ENCODE assay signal across 1 cellular context in the genomic region with DNA sequence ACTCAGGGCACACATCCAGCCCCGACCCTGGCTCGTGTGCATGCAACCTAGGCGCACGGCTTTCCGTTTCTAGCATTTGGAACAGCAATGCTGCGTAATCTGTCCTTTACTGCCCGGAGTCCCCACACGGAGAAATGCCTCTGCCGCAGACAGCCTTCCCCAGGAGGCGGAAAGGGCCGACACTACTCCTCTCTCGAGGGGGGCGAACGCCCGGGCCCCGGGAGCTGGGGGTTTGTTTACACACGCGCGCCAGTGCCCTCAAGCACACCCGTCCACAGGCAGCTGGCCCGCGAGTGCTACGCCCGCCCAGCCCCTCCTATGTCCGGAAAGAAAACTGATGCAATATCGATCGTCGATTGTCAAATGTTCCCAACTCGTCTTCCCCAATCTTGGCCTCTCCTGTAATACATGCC.
TF ChIP-seq lines count a peak whose summit lies in the region.

No MANE protein-coding gene starts in this region.

TF ChIP-seq in HEK293, 187 proteins besides CTCF, POLR2A, EP300 and RAD21 (continued from another document and continues in another):
- no peak for TF ChIP-seq ZNF391 (tag by site-specific recombination; IDR thresholded peaks at IDR 0.05; ENCODE audit: borderline replicate concordance, low read depth)
- no peak for TF ChIP-seq ZNF670 (tag by site-specific recombination; IDR thresholded peaks at IDR 0.05; ENCODE audit: low read depth)
- no peak for TF ChIP-seq ZNF677 (tag by site-specific recombination; IDR thresholded peaks at IDR 0.05)
- TF ChIP-seq, protein P1, sequence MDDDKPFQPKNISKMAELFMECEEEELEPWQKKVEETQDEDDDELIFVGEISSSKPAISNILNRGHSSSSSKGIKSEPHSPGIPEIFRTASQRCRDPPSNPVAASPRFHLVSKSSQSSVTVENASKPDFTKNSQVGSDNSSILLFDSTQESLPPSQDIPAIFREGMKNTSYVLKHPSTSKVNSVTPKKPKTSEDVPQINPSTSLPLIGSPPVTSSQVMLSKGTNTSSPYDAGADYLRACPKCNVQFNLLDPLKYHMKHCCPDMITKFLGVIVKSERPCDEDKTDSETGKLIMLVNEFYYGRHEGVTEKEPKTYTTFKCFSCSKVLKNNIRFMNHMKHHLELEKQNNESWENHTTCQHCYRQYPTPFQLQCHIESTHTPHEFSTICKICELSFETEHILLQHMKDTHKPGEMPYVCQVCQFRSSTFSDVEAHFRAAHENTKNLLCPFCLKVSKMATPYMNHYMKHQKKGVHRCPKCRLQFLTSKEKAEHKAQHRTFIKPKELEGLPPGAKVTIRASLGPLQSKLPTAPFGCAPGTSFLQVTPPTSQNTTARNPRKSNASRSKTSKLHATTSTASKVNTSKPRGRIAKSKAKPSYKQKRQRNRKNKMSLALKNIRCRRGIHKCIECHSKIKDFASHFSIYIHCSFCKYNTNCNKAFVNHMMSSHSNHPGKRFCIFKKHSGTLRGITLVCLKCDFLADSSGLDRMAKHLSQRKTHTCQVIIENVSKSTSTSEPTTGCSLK (tag by site-specific recombination; IDR thresholded peaks at IDR 0.05) = no peak
- no peak for TF ChIP-seq ZNF488 (tag by site-specific recombination; IDR thresholded peaks at IDR 0.05)
- no peak; the same call in 1 of the 2 replicates for TF ChIP-seq PRDM4 (tag by site-specific recombination; IDR thresholded peaks at IDR 0.05)
- no peak for TF ChIP-seq AEBP2 (tag by site-specific recombination; IDR thresholded peaks at IDR 0.05; ENCODE audit: borderline replicate concordance)
- no peak for TF ChIP-seq ZBTB7A (tag by site-specific recombination; IDR thresholded peaks at IDR 0.05; ENCODE audit: low read depth)
- no peak for TF ChIP-seq GLI2 (tag by site-specific recombination; IDR thresholded peaks at IDR 0.05; ENCODE audit: borderline replicate concordance, low read depth)
- no peak for TF ChIP-seq ZNF404 (tag by site-specific recombination; IDR thresholded peaks at IDR 0.05)
- no peak for TF ChIP-seq HOXD13 (CRISPR knock-in tag; IDR thresholded peaks at IDR 0.05; ENCODE audit: borderline replicate concordance)
- TF ChIP-seq, protein P2, sequence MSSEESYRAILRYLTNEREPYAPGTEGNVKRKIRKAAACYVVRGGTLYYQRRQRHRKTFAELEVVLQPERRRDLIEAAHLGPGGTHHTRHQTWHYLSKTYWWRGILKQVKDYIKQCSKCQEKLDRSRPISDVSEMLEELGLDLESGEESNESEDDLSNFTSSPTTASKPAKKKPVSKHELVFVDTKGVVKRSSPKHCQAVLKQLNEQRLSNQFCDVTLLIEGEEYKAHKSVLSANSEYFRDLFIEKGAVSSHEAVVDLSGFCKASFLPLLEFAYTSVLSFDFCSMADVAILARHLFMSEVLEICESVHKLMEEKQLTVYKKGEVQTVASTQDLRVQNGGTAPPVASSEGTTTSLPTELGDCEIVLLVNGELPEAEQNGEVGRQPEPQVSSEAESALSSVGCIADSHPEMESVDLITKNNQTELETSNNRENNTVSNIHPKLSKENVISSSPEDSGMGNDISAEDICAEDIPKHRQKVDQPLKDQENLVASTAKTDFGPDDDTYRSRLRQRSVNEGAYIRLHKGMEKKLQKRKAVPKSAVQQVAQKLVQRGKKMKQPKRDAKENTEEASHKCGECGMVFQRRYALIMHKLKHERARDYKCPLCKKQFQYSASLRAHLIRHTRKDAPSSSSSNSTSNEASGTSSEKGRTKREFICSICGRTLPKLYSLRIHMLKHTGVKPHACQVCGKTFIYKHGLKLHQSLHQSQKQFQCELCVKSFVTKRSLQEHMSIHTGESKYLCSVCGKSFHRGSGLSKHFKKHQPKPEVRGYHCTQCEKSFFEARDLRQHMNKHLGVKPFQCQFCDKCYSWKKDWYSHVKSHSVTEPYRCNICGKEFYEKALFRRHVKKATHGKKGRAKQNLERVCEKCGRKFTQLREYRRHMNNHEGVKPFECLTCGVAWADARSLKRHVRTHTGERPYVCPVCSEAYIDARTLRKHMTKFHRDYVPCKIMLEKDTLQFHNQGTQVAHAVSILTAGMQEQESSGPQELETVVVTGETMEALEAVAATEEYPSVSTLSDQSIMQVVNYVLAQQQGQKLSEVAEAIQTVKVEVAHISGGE (tag by site-specific recombination; conservative IDR thresholded peaks at IDR 0.05; ENCODE audit: low read depth) = peak; percentile 25; the same call in 1 of the 2 replicates
- TF ChIP-seq, protein P3, sequence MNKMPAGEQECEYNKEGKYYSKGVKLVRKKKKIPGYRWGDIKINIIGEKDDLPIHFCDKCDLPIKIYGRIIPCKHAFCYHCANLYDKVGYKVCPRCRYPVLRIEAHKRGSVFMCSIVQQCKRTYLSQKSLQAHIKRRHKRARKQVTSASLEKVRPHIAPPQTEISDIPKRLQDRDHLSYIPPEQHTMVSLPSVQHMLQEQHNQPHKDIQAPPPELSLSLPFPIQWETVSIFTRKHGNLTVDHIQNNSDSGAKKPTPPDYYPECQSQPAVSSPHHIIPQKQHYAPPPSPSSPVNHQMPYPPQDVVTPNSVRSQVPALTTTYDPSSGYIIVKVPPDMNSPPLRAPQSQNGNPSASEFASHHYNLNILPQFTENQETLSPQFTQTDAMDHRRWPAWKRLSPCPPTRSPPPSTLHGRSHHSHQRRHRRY (tag by site-specific recombination; IDR thresholded peaks at IDR 0.05) = no peak
- no peak for TF ChIP-seq ZNF837 (tag by site-specific recombination; IDR thresholded peaks at IDR 0.05)
- TF ChIP-seq ZSCAN4 (tag by site-specific recombination; IDR thresholded peaks at IDR 0.05) = peak; percentile 15; the same call in 1 of the 2 replicates
- TF ChIP-seq ZXDB (tag by site-specific recombination; IDR thresholded peaks at IDR 0.05) = no peak
- TF ChIP-seq, protein P4, sequence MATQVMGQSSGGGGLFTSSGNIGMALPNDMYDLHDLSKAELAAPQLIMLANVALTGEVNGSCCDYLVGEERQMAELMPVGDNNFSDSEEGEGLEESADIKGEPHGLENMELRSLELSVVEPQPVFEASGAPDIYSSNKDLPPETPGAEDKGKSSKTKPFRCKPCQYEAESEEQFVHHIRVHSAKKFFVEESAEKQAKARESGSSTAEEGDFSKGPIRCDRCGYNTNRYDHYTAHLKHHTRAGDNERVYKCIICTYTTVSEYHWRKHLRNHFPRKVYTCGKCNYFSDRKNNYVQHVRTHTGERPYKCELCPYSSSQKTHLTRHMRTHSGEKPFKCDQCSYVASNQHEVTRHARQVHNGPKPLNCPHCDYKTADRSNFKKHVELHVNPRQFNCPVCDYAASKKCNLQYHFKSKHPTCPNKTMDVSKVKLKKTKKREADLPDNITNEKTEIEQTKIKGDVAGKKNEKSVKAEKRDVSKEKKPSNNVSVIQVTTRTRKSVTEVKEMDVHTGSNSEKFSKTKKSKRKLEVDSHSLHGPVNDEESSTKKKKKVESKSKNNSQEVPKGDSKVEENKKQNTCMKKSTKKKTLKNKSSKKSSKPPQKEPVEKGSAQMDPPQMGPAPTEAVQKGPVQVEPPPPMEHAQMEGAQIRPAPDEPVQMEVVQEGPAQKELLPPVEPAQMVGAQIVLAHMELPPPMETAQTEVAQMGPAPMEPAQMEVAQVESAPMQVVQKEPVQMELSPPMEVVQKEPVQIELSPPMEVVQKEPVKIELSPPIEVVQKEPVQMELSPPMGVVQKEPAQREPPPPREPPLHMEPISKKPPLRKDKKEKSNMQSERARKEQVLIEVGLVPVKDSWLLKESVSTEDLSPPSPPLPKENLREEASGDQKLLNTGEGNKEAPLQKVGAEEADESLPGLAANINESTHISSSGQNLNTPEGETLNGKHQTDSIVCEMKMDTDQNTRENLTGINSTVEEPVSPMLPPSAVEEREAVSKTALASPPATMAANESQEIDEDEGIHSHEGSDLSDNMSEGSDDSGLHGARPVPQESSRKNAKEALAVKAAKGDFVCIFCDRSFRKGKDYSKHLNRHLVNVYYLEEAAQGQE (tag by site-specific recombination; IDR thresholded peaks at IDR 0.05) = no peak
- TF ChIP-seq, protein P5, sequence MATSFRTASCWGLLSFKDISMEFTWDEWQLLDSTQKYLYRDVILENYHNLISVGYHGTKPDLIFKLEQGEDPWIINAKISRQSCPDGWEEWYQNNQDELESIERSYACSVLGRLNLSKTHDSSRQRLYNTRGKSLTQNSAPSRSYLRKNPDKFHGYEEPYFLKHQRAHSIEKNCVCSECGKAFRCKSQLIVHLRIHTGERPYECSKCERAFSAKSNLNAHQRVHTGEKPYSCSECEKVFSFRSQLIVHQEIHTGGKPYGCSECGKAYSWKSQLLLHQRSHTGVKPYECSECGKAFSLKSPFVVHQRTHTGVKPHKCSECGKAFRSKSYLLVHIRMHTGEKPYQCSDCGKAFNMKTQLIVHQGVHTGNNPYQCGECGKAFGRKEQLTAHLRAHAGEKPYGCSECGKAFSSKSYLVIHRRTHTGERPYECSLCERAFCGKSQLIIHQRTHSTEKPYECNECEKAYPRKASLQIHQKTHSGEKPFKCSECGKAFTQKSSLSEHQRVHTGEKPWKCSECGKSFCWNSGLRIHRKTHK (tag by site-specific recombination; IDR thresholded peaks at IDR 0.05) = no peak
- no peak for TF ChIP-seq KLF10 (tag by site-specific recombination; IDR thresholded peaks at IDR 0.05)
- TF ChIP-seq ZFP69B (tag by site-specific recombination; IDR thresholded peaks at IDR 0.05) = no peak
- TF ChIP-seq ZNF768 (tag by site-specific recombination; IDR thresholded peaks at IDR 0.05) = 0 out of 2 replicates have a peak, but pooled peaks have one; percentile 5
- TF ChIP-seq MEIS1 (CRISPR knock-in tag; IDR thresholded peaks at IDR 0.05; ENCODE audit: borderline replicate concordance) = no peak
- TF ChIP-seq GLIS1 (tag by site-specific recombination; IDR thresholded peaks at IDR 0.05) = peak; percentile 72; the same call in 1 of the 2 replicates
- TF ChIP-seq ZNF48 (tag by site-specific recombination; IDR thresholded peaks at IDR 0.05) = no peak
- no peak for TF ChIP-seq ZNF449 (tag by site-specific recombination; IDR thresholded peaks at IDR 0.05)
- TF ChIP-seq ZNF239 (tag by site-specific recombination; IDR thresholded peaks at IDR 0.05) = no peak
- no peak for TF ChIP-seq ZNF600 (tag by site-specific recombination; IDR thresholded peaks at IDR 0.05)
- TF ChIP-seq SP7 (tag by site-specific recombination; IDR thresholded peaks at IDR 0.05) = 0 out of 2 replicates have a peak, but pooled peaks have one; percentile 31
